Comparison of ENCODE assay signal across 8 cellular contexts in the genomic region with DNA sequence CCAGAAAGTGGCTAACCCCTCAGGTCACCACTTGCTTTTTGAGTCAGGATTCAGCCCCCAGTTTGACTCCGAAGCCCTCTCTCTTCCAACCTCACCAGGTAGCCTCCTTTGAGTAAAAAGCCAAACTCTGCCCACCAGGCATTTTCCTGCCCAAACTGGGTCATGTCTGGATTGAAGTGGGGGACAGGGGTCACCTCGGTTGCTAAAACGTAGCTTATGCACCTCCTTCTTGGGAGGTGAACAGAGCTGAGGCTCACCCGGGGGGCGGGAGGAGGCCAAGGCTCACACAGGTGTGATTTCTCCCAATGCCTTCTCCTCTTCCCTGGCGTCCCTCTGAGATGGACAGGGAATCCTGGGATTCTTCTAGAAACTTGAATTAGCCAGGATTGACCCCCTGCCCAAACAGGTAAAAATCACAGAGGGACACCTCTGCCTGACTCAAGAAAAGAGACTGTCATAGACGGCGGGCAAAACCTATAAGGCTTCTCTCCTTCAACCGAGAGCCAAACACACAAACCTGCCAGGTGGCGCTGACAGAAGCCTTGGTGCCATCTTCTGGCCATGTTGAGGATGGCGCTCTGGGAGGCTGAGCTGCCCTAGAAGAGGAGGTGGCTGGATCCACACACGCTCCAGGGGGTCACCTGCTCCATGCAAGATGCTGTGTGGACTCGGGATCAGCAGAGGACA. TPM values are rescaled to one million over a fixed set of nuclear protein-coding genes. Genes with fewer than 3 reads are reported as not detected.
A peak's percentile ranks its signal among the peaks of the same experiment; 100 is the strongest.
DNase-seq lines count a peak whose midpoint lies in the region; ATAC-seq and TF ChIP-seq lines count a peak whose summit lies in the region.

No MANE protein-coding gene starts in this region.

- CTCF ChIA-PET in BJ (lab: Yijun Ruan, JAX), result interaction anchor here (0.6 to 2.3 kb wide), 11 partner anchors 10 to 1047 kb away, joined by 3 to 10 read pairs (median 3); no protein-coding TSS in a partner anchor

- TF ChIP-seq CTCF in BJ (IDR thresholded peaks at IDR 0.05; ENCODE audit: insufficient read depth, low read depth, low read length), result peak; percentile 63

- no peak overlapping the region for H3K4me3 ChIP-seq in BJ (ENCODE audit: low read depth, low read length)

- no peaks in the 10 kb centered on the region for H3K36me3 ChIP-seq in BJ (ENCODE audit: control insufficient read depth, insufficient read depth, low read length)

- DNase-seq in BJ (ENCODE audit: low read depth) (no peak), HT1080 (ENCODE audit: low read depth) (peak; percentile 56), RPMI8226 (peak; percentile 51), amniotic epithelial cell (ENCODE audit: low read depth) (peak; percentile 17), iris pigment epithelial cell (ENCODE audit: low read depth) (peak; percentile 44), superior temporal gyrus (ENCODE audit: extremely low spot score) (no peak)
- peak; percentile 12 for DNase-seq in stimulated activated CD8-positive, alpha-beta memory T cell treated with anti-CD3 and anti-CD28 coated beads, Interleukin-15, amount 100 ng/mL, for 24 hours (ENCODE audit: low read depth)

- ATAC-seq in GM18868 (IDR thresholded peaks at IDR 0.05; ENCODE audit: unreplicated experiment), result peak; percentile 82

- H3K27me3 ChIP-seq in BJ (ENCODE audit: control insufficient read depth, insufficient read depth, low read length), result peaks cover 1% of the 10 kb centered on the region; the same call in 1 of the 2 replicates

- POLR2A ChIA-PET in BJ (lab: Charles Lee), result no interaction called here

RNA-seq across cellular contexts. Expression of a gene that starts 51.6 kb away (rescaled TPM):
- polyA plus RNA-seq in BJ (2011; rRNA removed), result not detected in 2 replicates
- not detected in 2 replicates for polyA minus RNA-seq in BJ (2011; rRNA and poly(A)+ RNA removed)
- not detected in 2 replicates for total RNA-seq in HT1080 (2014; rRNA removed; shearing (Covaris generic))
- not detected in 2 replicates for polyA plus RNA-seq in HT1080 (2015; cell fraction: cytosol; rRNA removed)
- not detected in 2 replicates for polyA plus RNA-seq in HT1080 (2015; cell fraction: nucleus; rRNA removed)

Comparison
In these comparisons a context has a peak if more than half of its experiments do, and no peak if none do; other contexts are left out.
1. DNase-seq: peak in HT1080 (single experiment), RPMI8226 (single experiment), amniotic epithelial cell (single experiment), iris pigment epithelial cell (single experiment) and stimulated activated CD8-positive, alpha-beta memory T cell treated with anti-CD3 and anti-CD28 coated beads, Interleukin-15, amount 100 ng/mL, for 24 hours (single experiment); none in BJ (single experiment) and superior temporal gyrus (single experiment).